Comparison of ENCODE assay signal across 8 cellular contexts in genomic region chr17:10119203-10120112, GRCh38.
A peak's percentile ranks its signal among the peaks of the same experiment; 100 is the strongest.
DNase-seq lines count a peak whose midpoint lies in the region; ATAC-seq and TF ChIP-seq lines count a peak whose summit lies in the region.

No MANE protein-coding gene starts in this region.

- 39% methylated on average over 9 of the region's 9 CpGs for WGBS in right cardiac atrium
- 31% methylated on average over 7 of the region's 9 CpGs for WGBS in suprapubic skin

- TF ChIP-seq EP300 in suprapubic skin (IDR thresholded peaks at IDR 0.05), result no peak

- TF ChIP-seq POLR2A in suprapubic skin (IDR thresholded peaks at IDR 0.05), result no peak

- H3K4me1 ChIP-seq in RWPE2 (ENCODE audit: insufficient read depth, poor library complexity, severe bottlenecking) (peaks cover 26% of the 10 kb centered on the region), right cardiac atrium (ENCODE audit: control insufficient read depth, insufficient read depth, low read length) (peaks cover 37% of the 10 kb centered on the region), suprapubic skin (peaks cover 82% of the 10 kb centered on the region)

- H3K4me3 ChIP-seq in RWPE2 (ENCODE audit: severe bottlenecking), result no peak overlapping the region
- no peak overlapping the region for H3K4me3 ChIP-seq in right cardiac atrium (ENCODE audit: low read length)
- no peak overlapping the region for H3K4me3 ChIP-seq in suprapubic skin

- no peak overlapping the region for H3K27ac ChIP-seq in RWPE2 (ENCODE audit: poor library complexity, severe bottlenecking)
- H3K27ac ChIP-seq in right cardiac atrium (ENCODE audit: low read length), result peak overlapping the region; percentile 18
- H3K27ac ChIP-seq in suprapubic skin, result peak overlapping the region; percentile 55

- no peak for TF ChIP-seq CTCF in RWPE2 (IDR thresholded peaks at IDR 0.05; ENCODE audit: poor library complexity, severe bottlenecking)
- no peak for TF ChIP-seq CTCF in suprapubic skin (IDR thresholded peaks at IDR 0.05)

- DNase-seq in NK-92 treated with Interleukin-12 subunit alpha and Interleukin-12 subunit beta, amount 100 ng/mL, for 24 hours (lab: John Stamatoyannopoulos, UW), result peak; percentile 18
- DNase-seq in NK-92 (lab: John Stamatoyannopoulos, UW; ENCODE audit: unreplicated experiment) (no peak), RWPE2 (ENCODE audit: low spot score) (no peak), right cardiac atrium (peak; percentile 39 to 82 (median 79)), suprapubic skin (ENCODE audit: low spot score in 2 of 2) (peak in 1 of 2 donors; percentile 87), EL (no peak)

- no peaks in the 10 kb centered on the region for H3K9me3 ChIP-seq in RWPE2 (ENCODE audit: severe bottlenecking)
- H3K9me3 ChIP-seq in right cardiac atrium (ENCODE audit: control insufficient read depth, low read length), result no peaks in the 10 kb centered on the region
- H3K9me3 ChIP-seq in suprapubic skin, result no peaks in the 10 kb centered on the region

- ATAC-seq in RWPE2 (ENCODE audit: low read depth), result peak; percentile 67
- ATAC-seq in right cardiac atrium, result no peak
- ATAC-seq in HG02763 (IDR thresholded peaks at IDR 0.05; ENCODE audit: unreplicated experiment), result no peak
- ATAC-seq in HG03095 (IDR thresholded peaks at IDR 0.05; ENCODE audit: unreplicated experiment), result no peak

- intact Hi-C loops in right cardiac atrium (cut with DNase I), result loop anchor here in 3 of 4 donors (10.0 kb wide), 2 partner anchors 75 to 85 kb away; partner anchors contain the start of gene GAS7 (in 1 of the 3)

- no peaks in the 10 kb centered on the region for H3K36me3 ChIP-seq in RWPE2 (ENCODE audit: low read depth)
- no peaks in the 10 kb centered on the region for H3K36me3 ChIP-seq in suprapubic skin

- H3K27me3 ChIP-seq in RWPE2 (ENCODE audit: insufficient read depth, poor library complexity, severe bottlenecking) (no peaks in the 10 kb centered on the region), right cardiac atrium (ENCODE audit: control insufficient read depth, insufficient read depth) (no peaks in the 10 kb centered on the region), suprapubic skin (no peaks in the 10 kb centered on the region)

Comparison
In these comparisons a context has a peak if more than half of its experiments do, and no peak if none do; other contexts are left out.
1. DNase-seq: peak in NK-92 treated with Interleukin-12 subunit alpha and Interleukin-12 subunit beta, amount 100 ng/mL, for 24 hours (single experiment) and right cardiac atrium (3 of 3); none in NK-92 (single experiment), RWPE2 (single experiment) and EL (single experiment).